ENCODE assay signal across 8 cellular contexts in genomic region chr15:83011271-83012037, GRCh38. TPM values are rescaled to one million over a fixed set of nuclear protein-coding genes. Genes with fewer than 3 reads are reported as not detected.
DNase-seq lines count a peak whose midpoint lies in the region; ATAC-seq and TF ChIP-seq lines count a peak whose summit lies in the region.

C15orf40 (minus strand) TSS chr15:83011639; CDS start chr15:83011607, 32 bp downstream.

- H3K79me2 ChIP-seq in parathyroid adenoma: peaks cover 2% of the 10 kb centered on the region

- no peaks in the 10 kb centered on the region for H3K36me3 ChIP-seq in parathyroid adenoma (ENCODE audit: control insufficient read depth, insufficient read depth, low read length)
- H3K36me3 ChIP-seq in tibial artery: peaks cover 13 to 34% (median 32%) of the 10 kb centered on the region in 3 donors

- H3K9me3 ChIP-seq in parathyroid adenoma (ENCODE audit: control insufficient read depth, low read length) (no peaks in the 10 kb centered on the region), tibial artery (no peaks in the 10 kb centered on the region)

- peak within 1 kb of the TSS; percentile 61 for H3K9ac ChIP-seq in parathyroid adenoma

- intact Hi-C loops in Right ventricle myocardium superior (cut with DNase I): loop anchor here (10.0 kb wide), 1 partner anchor 93 kb away; the partner anchor contains the start of gene TM6SF1
- intact Hi-C loops in tibial artery (cut with DNase I; ENCODE audit: low total_unique reads): loop anchor here (5.0 to 10.0 kb wide), 2 partner anchors 93 to 196 kb away; partner anchors contain the start of genes HDGFL3 and TM6SF1

- DNase-seq in NCI-H1105 (lab: John Stamatoyannopoulos, UW) (peak; percentile 74), SW 1271 (lab: John Stamatoyannopoulos, UW) (peak; percentile 90 to 92), Right ventricle myocardium superior (peak; percentile 95), tibial artery (peak; percentile 83 to 93)
- peak; percentile 50 for DNase-seq in activated naive CD8-positive, alpha-beta T cell treated with anti-CD3 and anti-CD28 coated beads, Interleukin-2, amount 50 U/mL, for 16 hours (ENCODE audit: low read depth, low spot score)

- peak; percentile 88 for ATAC-seq in HG02678 (IDR thresholded peaks at IDR 0.05; ENCODE audit: unreplicated experiment)
- ATAC-seq in Right ventricle myocardium superior (ENCODE audit: poor library complexity): peak; percentile 100

- peak within 1 kb of the TSS; percentile 72 for H3K4me2 ChIP-seq in parathyroid adenoma (ENCODE audit: low read length)

- peak within 1 kb of the TSS; percentile 77 for H2AFZ ChIP-seq in parathyroid adenoma

- peak within 1 kb of the TSS; percentile 74 for H3K27ac ChIP-seq in parathyroid adenoma
- peak within 1 kb of the TSS; percentile 71 to 87 for H3K27ac ChIP-seq in tibial artery

- H3K27me3 ChIP-seq in parathyroid adenoma (ENCODE audit: control insufficient read depth, insufficient read depth, low read length): no peaks in the 10 kb centered on the region
- no peaks in the 10 kb centered on the region for H3K27me3 ChIP-seq in tibial artery

- H3K4me3 ChIP-seq in GM12875 (ENCODE audit: low read depth, low read length) (peak within 1 kb of the TSS; percentile 99), parathyroid adenoma (ENCODE audit: low read depth, low read length) (peak within 1 kb of the TSS; percentile 80), tibial artery (peak within 1 kb of the TSS; percentile 93 to 95)

- peak; percentile 76 for TF ChIP-seq CTCF in GM12875 (IDR thresholded peaks at IDR 0.05; ENCODE audit: borderline replicate concordance, insufficient read depth, low read depth, low read length)
- peak; percentile 62 for TF ChIP-seq CTCF in parathyroid adenoma (IDR thresholded peaks at IDR 0.05)
- peak; percentile 65 to 69 for TF ChIP-seq CTCF in tibial artery (IDR thresholded peaks at IDR 0.05)

- H3K4me1 ChIP-seq in parathyroid adenoma: peaks cover 8% of the 10 kb centered on the region
- H3K4me1 ChIP-seq in tibial artery: peaks cover 4 to 21% (median 18%) of the 10 kb centered on the region in 4 donors

RNA-seq across cellular contexts. Expression of gene C15orf40, which starts in this region (rescaled TPM):
- 11.2 TPM for total RNA-seq in Right ventricle myocardium superior

Comparison
In these comparisons a context has a peak if more than half of its experiments do, and no peak if none do; other contexts are left out.
1. Peak in every context shown above with its lines: DNase-seq, ATAC-seq, H3K4me3 ChIP-seq and H3K27ac ChIP-seq.